31 cellular contexts compared by ENCODE assay signal in the genomic region with DNA sequence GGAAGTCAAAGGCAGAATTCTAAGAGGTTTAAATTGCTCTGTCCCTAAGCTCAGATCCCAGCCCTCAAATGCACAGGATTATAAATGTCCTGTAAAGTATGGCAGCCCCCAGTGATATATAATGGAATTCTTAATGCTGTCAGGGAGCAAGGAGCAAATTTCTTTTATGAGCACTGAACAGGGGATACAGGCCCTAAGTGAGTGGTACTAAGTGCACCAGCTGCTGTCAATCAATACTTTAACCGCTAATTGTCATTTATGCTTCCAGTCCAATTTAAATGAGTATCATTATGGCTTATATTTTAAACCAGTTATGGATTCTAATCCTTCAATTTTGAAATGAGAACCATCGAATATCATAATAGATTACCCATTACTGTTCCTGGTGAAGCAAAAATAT.
"Had no signal": no experiment of that assay in that cellular context is flagged by ENCODE, and none has a peak within 500 bp of the region (broad histone marks: within the 10 kb centered on the region; RNA-seq: fewer than 3 reads in every experiment).

No MANE protein-coding gene starts in this region.

- H2AFZ ChIP-seq: neural progenitor cell, parathyroid adenoma had no signal

- H3K9ac ChIP-seq: neural progenitor cell, parathyroid adenoma had no signal

- H3K27me3 ChIP-seq: left lung, neural progenitor cell, right atrium auricular region, right lobe of liver, stomach, testis, thyroid gland, transverse colon, upper lobe of left lung, vagina had no signal

- H3K4me3 ChIP-seq: left lung, lower lobe of right lung, neural progenitor cell, psoas muscle, right atrium auricular region, right lobe of liver, skin epidermis, stomach, testis, thyroid gland, transverse colon, upper lobe of left lung, vagina had no signal

- H3K79me2 ChIP-seq: parathyroid adenoma had no signal

- H3K36me3 ChIP-seq: left lung, lower lobe of right lung, neural progenitor cell, neutrophil, right atrium auricular region, right lobe of liver, stomach, thyroid gland, transverse colon, upper lobe of left lung, vagina had no signal

- H3K4me1 ChIP-seq: right lobe of liver, thyroid gland had no signal

- H3K27ac ChIP-seq: left lung, lower lobe of right lung, neural progenitor cell, neutrophil, parathyroid adenoma, psoas muscle, right atrium auricular region, right lobe of liver, skin epidermis, testis, thyroid gland, transverse colon, upper lobe of left lung, vagina had no signal

- DNase-seq: hypothalamus; immature natural killer cell; kidney; left colon; left lung; lower lobe of right lung; mammary epithelial cell; mesenchymal stem cell; naive B cell; natural killer cell; nephron progenitor cell; occipital lobe; psoas muscle; right lobe of liver; stimulated activated CD4-positive, alpha-beta T cell treated with anti-CD3 and anti-CD28 coated beads, Interleukin-12 subunit alpha, Interleukin-12 subunit beta, amount 100 ng/mL, for 4 hours; stimulated activated CD4-positive, alpha-beta T cell treated with anti-CD3 and anti-CD28 coated beads, Interleukin-15, amount 100 ng/mL, for 24 hours; stimulated activated CD4-positive, alpha-beta T cell treated with anti-CD3 and anti-CD28 coated beads, Interleukin-2, amount 100 ng/mL, for 24 hours; stimulated activated CD4-positive, alpha-beta T cell treated with anti-CD3 and anti-CD28 coated beads, Interleukin-4, amount 100 ng/mL, for 1 hour; stimulated activated naive B cell treated with anti-CD40 and anti-IgM and Interleukin-4, amounts not matched to agents 10 μg/mL and 1 μg/mL and 100 μg/mL, for 72 hours; stimulated activated naive CD8-positive, alpha-beta T cell treated with anti-CD3 and anti-CD28 coated beads, Interleukin-15, Interleukin-2, amounts not matched to agents 100 U/mL and 50 U/mL, for 24 hours; stomach; testis; thyroid gland; transverse colon; upper lobe of left lung had no signal

- H3K4me2 ChIP-seq: neural progenitor cell had no signal
